23 cellular contexts compared by ENCODE assay signal in the genomic region with DNA sequence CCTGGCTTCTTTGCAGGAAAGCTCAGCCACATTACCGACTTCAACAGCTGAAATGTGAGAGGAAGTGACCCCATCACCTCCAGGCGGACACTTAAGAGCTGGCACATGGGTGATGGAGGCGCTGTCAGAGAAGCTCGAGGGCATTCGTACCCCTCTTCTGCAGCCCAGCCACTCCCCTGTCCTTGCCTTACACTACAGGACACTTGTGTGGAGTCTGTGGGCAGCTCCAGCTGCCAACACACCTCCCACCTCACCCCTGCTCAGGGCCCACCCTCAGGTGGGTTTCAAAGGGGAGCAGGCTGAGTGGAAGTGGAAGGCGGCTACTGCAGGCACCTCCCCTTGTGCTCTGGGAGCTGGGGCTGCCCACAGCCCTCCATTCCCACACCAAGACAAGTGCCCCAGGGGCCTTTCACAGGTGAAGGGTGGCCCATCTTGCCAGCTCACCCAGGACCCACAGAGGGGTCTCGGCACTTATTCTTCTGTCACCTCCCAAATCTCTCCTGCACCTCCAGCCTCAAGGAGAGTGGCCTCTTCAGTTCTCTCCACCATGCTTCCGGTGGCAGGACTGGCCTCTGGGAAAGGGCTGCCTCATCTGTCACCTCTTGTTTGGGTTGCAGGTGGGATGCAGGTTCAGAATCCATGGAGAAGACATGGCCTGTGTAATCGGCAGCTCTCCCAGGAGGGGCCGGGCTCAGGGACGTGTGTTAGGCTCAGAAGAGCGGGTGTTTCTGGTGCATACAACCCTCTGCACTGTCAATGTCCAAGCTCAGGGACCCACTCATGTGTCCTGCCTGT. TPM values are rescaled to one million over a fixed set of nuclear protein-coding genes. Genes with fewer than 3 reads are reported as not detected.
A peak's percentile ranks its signal among the peaks of the same experiment; 100 is the strongest.
DNase-seq lines count a peak whose midpoint lies in the region; ATAC-seq, FAIRE-seq and TF ChIP-seq lines count a peak whose summit lies in the region.
"Had no signal": no experiment of that assay in that cellular context is flagged by ENCODE, and none has a peak within 500 bp of the region (broad histone marks: within the 10 kb centered on the region; RNA-seq: fewer than 3 reads in every experiment).

No MANE protein-coding gene starts in this region.

- no peaks in the 10 kb centered on the region for H4K20me1 ChIP-seq in PC-3 (ENCODE audit: low read length)
- H4K20me1 ChIP-seq: BLaER1 had no signal

- TF ChIP-seq CTCF in PC-3 (conservative IDR thresholded peaks at IDR 0.05; ENCODE audit: low read depth, low read length) (no peak), omental fat pad (IDR thresholded peaks at IDR 0.05) (no peak)

- intact Hi-C loops in activated CD4-positive, alpha-beta memory T cell treated with anti-CD3 and anti-CD28 coated beads for 36 hours (cut with micrococcal nuclease), result no loop called here
- intact Hi-C loops in PC-3 (cut with micrococcal nuclease), result no loop called here

- no peak for FAIRE-seq in GM12891 (lab: Jason Lieb, UNC)
- FAIRE-seq: A549, HTR-8/SVneo had no signal

- no peak overlapping the region for H2AFZ ChIP-seq in PC-3 (ENCODE audit: low read length)

- H3K4me2 ChIP-seq in PC-3 (ENCODE audit: low read length), result no peak overlapping the region
- H3K4me2 ChIP-seq: A549, BLaER1 had no signal

- no peak overlapping the region for H3K27ac Mint-ChIP-seq in activated CD4-positive, alpha-beta memory T cell treated with anti-CD3 and anti-CD28 coated beads for 36 hours
- H3K27ac Mint-ChIP-seq in activated CD4-positive, alpha-beta memory T cell treated with anti-CD3 and anti-CD28 coated beads, Interleukin-2, amount 10 ng/mL, durations not matched to agents 7 days and 5 days, result no peak overlapping the region
- H3K27ac Mint-ChIP-seq in activated naive CD8-positive, alpha-beta T cell treated with anti-CD3 and anti-CD28 coated beads, Interleukin-2, amount 10 ng/mL, durations not matched to agents 7 days and 5 days, result no peak overlapping the region
- H3K27ac Mint-ChIP-seq in activated naive CD8-positive, alpha-beta T cell treated with anti-CD3 and anti-CD28 coated beads for 36 hours, result no peak overlapping the region
- H3K27ac Mint-ChIP-seq: HFFc6 had no signal

- no peak for TF ChIP-seq POLR2A in GM12891 (IDR thresholded peaks at IDR 0.05; ENCODE audit: low read depth, low read length)

- peak; percentile 8 for DNase-seq in activated CD4-positive, alpha-beta memory T cell treated with anti-CD3 and anti-CD28 coated beads for 36 hours
- no peak for DNase-seq in activated CD4-positive, alpha-beta memory T cell treated with anti-CD3 and anti-CD28 coated beads, Interleukin-2, amount 10 ng/mL, durations not matched to agents 7 days and 5 days
- DNase-seq in activated naive CD8-positive, alpha-beta T cell treated with anti-CD3 and anti-CD28 coated beads, Interleukin-2, amount 10 ng/mL, durations not matched to agents 7 days and 5 days, result peak; percentile 28
- DNase-seq in activated naive CD8-positive, alpha-beta T cell treated with anti-CD3 and anti-CD28 coated beads for 36 hours, result no peak
- DNase-seq in mesenteric fat pad (ENCODE audit: low spot score) (peak; percentile 67), PC-3 (no peak), GM12891 (ENCODE audit: insufficient read length, low spot score) (no peak), omental fat pad (ENCODE audit: low spot score) (no peak)
- DNase-seq: AML-193; CD4-positive, alpha-beta memory T cell; DMS153; DMS79; GDM1; GOT3; H7; HFFc6; IMR-90 had no signal

- H3K9me2 ChIP-seq in PC-3 (replicated peaks; ENCODE audit: low read length), result no peaks in the 10 kb centered on the region

- POLR2A ChIA-PET in activated CD4-positive, alpha-beta memory T cell treated with anti-CD3 and anti-CD28 coated beads for 36 hours (lab: Charles Lee), result interaction anchor here (1.0 kb wide), 1 partner anchor 58 kb away, joined by 3 read pairs; no protein-coding TSS in a partner anchor
- POLR2A ChIA-PET in activated CD4-positive, alpha-beta memory T cell treated with anti-CD3 and anti-CD28 coated beads, Interleukin-2, amount 10 ng/mL, durations not matched to agents 7 days and 5 days (lab: Charles Lee), result no interaction called here
- POLR2A ChIA-PET in activated naive CD8-positive, alpha-beta T cell treated with anti-CD3 and anti-CD28 coated beads, Interleukin-2, amount 10 ng/mL, durations not matched to agents 7 days and 5 days (lab: Charles Lee), result no interaction called here
- POLR2A ChIA-PET in PC-3 (lab: Charles Lee; ENCODE audit: unreplicated experiment), result no interaction called here

- no peak overlapping the region for H3K4me3 Mint-ChIP-seq in activated CD4-positive, alpha-beta memory T cell treated with anti-CD3 and anti-CD28 coated beads for 36 hours
- no peak overlapping the region for H3K4me3 Mint-ChIP-seq in activated CD4-positive, alpha-beta memory T cell treated with anti-CD3 and anti-CD28 coated beads, Interleukin-2, amount 10 ng/mL, durations not matched to agents 7 days and 5 days
- no peak overlapping the region for H3K4me3 Mint-ChIP-seq in activated naive CD8-positive, alpha-beta T cell treated with anti-CD3 and anti-CD28 coated beads, Interleukin-2, amount 10 ng/mL, durations not matched to agents 7 days and 5 days
- no peak overlapping the region for H3K4me3 Mint-ChIP-seq in activated naive CD8-positive, alpha-beta T cell treated with anti-CD3 and anti-CD28 coated beads for 36 hours
- H3K4me3 Mint-ChIP-seq: CD14-positive monocyte; CD4-positive, alpha-beta memory T cell; HFFc6 had no signal

- H3K4me1 ChIP-seq in PC-3 (ENCODE audit: insufficient read depth, low read length), result peaks cover 15% of the 10 kb centered on the region

- H3K9me3 ChIP-seq in PC-3 (ENCODE audit: low read length), result no peaks in the 10 kb centered on the region
- H3K9me3 ChIP-seq: A549, BLaER1 had no signal

- no peaks in the 10 kb centered on the region for H3K79me2 ChIP-seq in PC-3 (ENCODE audit: low read length)

- ATAC-seq in activated naive CD8-positive, alpha-beta T cell treated with anti-CD3 and anti-CD28 coated beads, Interleukin-2, amount 10 ng/mL, durations not matched to agents 7 days and 5 days (ENCODE audit: low read depth), result no peak
- ATAC-seq in PC-3, result no peak
- no peak for ATAC-seq in omental fat pad (ENCODE audit: low FRiP score)
- ATAC-seq: A549, HCT116 had no signal

- no peaks in the 10 kb centered on the region for H3K27me3 Mint-ChIP-seq in activated CD4-positive, alpha-beta memory T cell treated with anti-CD3 and anti-CD28 coated beads for 36 hours
- H3K27me3 Mint-ChIP-seq in activated CD4-positive, alpha-beta memory T cell treated with anti-CD3 and anti-CD28 coated beads, Interleukin-2, amount 10 ng/mL, durations not matched to agents 7 days and 5 days, result peaks cover 25% of the 10 kb centered on the region
- no peaks in the 10 kb centered on the region for H3K27me3 Mint-ChIP-seq in activated naive CD8-positive, alpha-beta T cell treated with anti-CD3 and anti-CD28 coated beads, Interleukin-2, amount 10 ng/mL, durations not matched to agents 7 days and 5 days
- H3K27me3 Mint-ChIP-seq in activated naive CD8-positive, alpha-beta T cell treated with anti-CD3 and anti-CD28 coated beads for 36 hours, result no peaks in the 10 kb centered on the region
- H3K27me3 Mint-ChIP-seq: CD4-positive, alpha-beta memory T cell had no signal

- peaks cover 30% of the 10 kb centered on the region for H3K4me1 Mint-ChIP-seq in activated CD4-positive, alpha-beta memory T cell treated with anti-CD3 and anti-CD28 coated beads for 36 hours (ENCODE audit: low read depth)
- H3K4me1 Mint-ChIP-seq in activated CD4-positive, alpha-beta memory T cell treated with anti-CD3 and anti-CD28 coated beads, Interleukin-2, amount 10 ng/mL, durations not matched to agents 7 days and 5 days, result peaks cover 34% of the 10 kb centered on the region
- H3K4me1 Mint-ChIP-seq in activated naive CD8-positive, alpha-beta T cell treated with anti-CD3 and anti-CD28 coated beads, Interleukin-2, amount 10 ng/mL, durations not matched to agents 7 days and 5 days, result peaks cover 23% of the 10 kb centered on the region
- peaks cover 32% of the 10 kb centered on the region for H3K4me1 Mint-ChIP-seq in activated naive CD8-positive, alpha-beta T cell treated with anti-CD3 and anti-CD28 coated beads for 36 hours

- no peaks in the 10 kb centered on the region for H3K9me3 Mint-ChIP-seq in activated CD4-positive, alpha-beta memory T cell treated with anti-CD3 and anti-CD28 coated beads for 36 hours
- H3K9me3 Mint-ChIP-seq in activated CD4-positive, alpha-beta memory T cell treated with anti-CD3 and anti-CD28 coated beads, Interleukin-2, amount 10 ng/mL, durations not matched to agents 7 days and 5 days, result no peaks in the 10 kb centered on the region
- H3K9me3 Mint-ChIP-seq in activated naive CD8-positive, alpha-beta T cell treated with anti-CD3 and anti-CD28 coated beads, Interleukin-2, amount 10 ng/mL, durations not matched to agents 7 days and 5 days, result no peaks in the 10 kb centered on the region
- H3K9me3 Mint-ChIP-seq in activated naive CD8-positive, alpha-beta T cell treated with anti-CD3 and anti-CD28 coated beads for 36 hours, result no peaks in the 10 kb centered on the region
- H3K9me3 Mint-ChIP-seq: CD4-positive, alpha-beta memory T cell had no signal

- no peaks in the 10 kb centered on the region for H3F3A ChIP-seq in PC-3 (ENCODE audit: low read length, unreplicated experiment)

- H3K27me3 ChIP-seq in PC-3 (ENCODE audit: low read length), result no peaks in the 10 kb centered on the region
- H3K27me3 ChIP-seq: BLaER1 had no signal

- BruUV-seq in PC-3 (replicated peaks; lab: Mats Ljungman, UMichigan), result no TSS peak

- H3K27ac ChIP-seq in PC-3 (ENCODE audit: low read length), result no peak overlapping the region
- H3K27ac ChIP-seq: 22Rv1, A549, BLaER1 had no signal

- no peak overlapping the region for H3K4me3 ChIP-seq in PC-3 (ENCODE audit: low read length)
- H3K4me3 ChIP-seq: A549, BLaER1 had no signal

- H3K36me3 Mint-ChIP-seq in activated CD4-positive, alpha-beta memory T cell treated with anti-CD3 and anti-CD28 coated beads for 36 hours, result no peaks in the 10 kb centered on the region
- no peaks in the 10 kb centered on the region for H3K36me3 Mint-ChIP-seq in activated CD4-positive, alpha-beta memory T cell treated with anti-CD3 and anti-CD28 coated beads, Interleukin-2, amount 10 ng/mL, durations not matched to agents 7 days and 5 days (ENCODE audit: low read depth)
- no peaks in the 10 kb centered on the region for H3K36me3 Mint-ChIP-seq in activated naive CD8-positive, alpha-beta T cell treated with anti-CD3 and anti-CD28 coated beads, Interleukin-2, amount 10 ng/mL, durations not matched to agents 7 days and 5 days
- H3K36me3 Mint-ChIP-seq in activated naive CD8-positive, alpha-beta T cell treated with anti-CD3 and anti-CD28 coated beads for 36 hours, result no peaks in the 10 kb centered on the region
- H3K36me3 Mint-ChIP-seq: CD14-positive monocyte; CD4-positive, alpha-beta memory T cell had no signal

- no peaks in the 10 kb centered on the region for H3K36me3 ChIP-seq in PC-3 (ENCODE audit: low read depth, low read length)
- H3K36me3 ChIP-seq: BLaER1 had no signal

- H3K9ac ChIP-seq in PC-3 (ENCODE audit: low read length), result no peak overlapping the region
- H3K9ac ChIP-seq: BLaER1 had no signal

- CTCF ChIA-PET in activated CD4-positive, alpha-beta memory T cell treated with anti-CD3 and anti-CD28 coated beads for 36 hours (lab: Charles Lee), result interaction anchor here (1.0 kb wide), 1 partner anchor 9 kb away, joined by 3 read pairs; no protein-coding TSS in a partner anchor
- CTCF ChIA-PET in activated CD4-positive, alpha-beta memory T cell treated with anti-CD3 and anti-CD28 coated beads, Interleukin-2, amount 10 ng/mL, durations not matched to agents 7 days and 5 days (lab: Charles Lee), result no interaction called here
- CTCF ChIA-PET in PC-3 (lab: Charles Lee), result no interaction called here

RNA-seq across cellular contexts. Expression of a gene that starts 49.8 kb away (rescaled TPM):
- total RNA-seq in activated CD4-positive, alpha-beta memory T cell treated with anti-CD3 and anti-CD28 coated beads for 36 hours, result 100 to 1,000 TPM; 689 to 705 TPM
- 100 to 1,000 TPM; 171 to 178 TPM for total RNA-seq in activated CD4-positive, alpha-beta memory T cell treated with anti-CD3 and anti-CD28 coated beads, Interleukin-2, amount 10 ng/mL, durations not matched to agents 7 days and 5 days
- total RNA-seq in activated naive CD8-positive, alpha-beta T cell treated with anti-CD3 and anti-CD28 coated beads, Interleukin-2, amount 10 ng/mL, durations not matched to agents 7 days and 5 days, result 10 to 100 TPM; 94.2 to 95.1 TPM
- 100 to 1,000 TPM; 432 to 438 TPM for total RNA-seq in activated naive CD8-positive, alpha-beta T cell treated with anti-CD3 and anti-CD28 coated beads for 36 hours
- total RNA-seq in mesenteric fat pad (6.3 TPM), PC-3 (2014; rRNA removed) (0.15 TPM in 1 of 2 replicates, not detected in the other), omental fat pad (1 to 10 TPM; 3.5 to 5.8 (median 4.1) TPM)
- polyA plus RNA-seq in GM12891 (2012; ENCODE audit: low read depth, missing spikeins), result 240 TPM
- total RNA-seq: HFFc6, IMR-90 had no signal
- polyA plus RNA-seq: IMR-90 had no signal

Comparison
In these comparisons a context has a peak if more than half of its experiments do, and no peak if none do; other contexts are left out.
1. DNase-seq: peak in activated CD4-positive, alpha-beta memory T cell treated with anti-CD3 and anti-CD28 coated beads for 36 hours (single experiment), activated naive CD8-positive, alpha-beta T cell treated with anti-CD3 and anti-CD28 coated beads, Interleukin-2, amount 10 ng/mL, durations not matched to agents 7 days and 5 days (single experiment) and mesenteric fat pad (single experiment); none in activated CD4-positive, alpha-beta memory T cell treated with anti-CD3 and anti-CD28 coated beads, Interleukin-2, amount 10 ng/mL, durations not matched to agents 7 days and 5 days (single experiment), activated naive CD8-positive, alpha-beta T cell treated with anti-CD3 and anti-CD28 coated beads for 36 hours (single experiment), PC-3 (single experiment), GM12891 (single experiment) and omental fat pad (single experiment).
2. RNA of a gene that starts 49.8 kb away (total RNA-seq): 689 to 705 TPM in activated CD4-positive, alpha-beta memory T cell treated with anti-CD3 and anti-CD28 coated beads for 36 hours, 432 to 438 TPM in activated naive CD8-positive, alpha-beta T cell treated with anti-CD3 and anti-CD28 coated beads for 36 hours, 171 to 178 TPM in activated CD4-positive, alpha-beta memory T cell treated with anti-CD3 and anti-CD28 coated beads, Interleukin-2, amount 10 ng/mL, durations not matched to agents 7 days and 5 days and 94.2 to 95.1 TPM in activated naive CD8-positive, alpha-beta T cell treated with anti-CD3 and anti-CD28 coated beads, Interleukin-2, amount 10 ng/mL, durations not matched to agents 7 days and 5 days; 6.3 TPM in mesenteric fat pad (single experiment), 3.5 to 5.8 TPM in omental fat pad and 0.15 TPM in PC-3; every median in the first group is over 10 times any median in the second.